Comparison of ENCODE assay signal across 22 cellular contexts in the genomic region with DNA sequence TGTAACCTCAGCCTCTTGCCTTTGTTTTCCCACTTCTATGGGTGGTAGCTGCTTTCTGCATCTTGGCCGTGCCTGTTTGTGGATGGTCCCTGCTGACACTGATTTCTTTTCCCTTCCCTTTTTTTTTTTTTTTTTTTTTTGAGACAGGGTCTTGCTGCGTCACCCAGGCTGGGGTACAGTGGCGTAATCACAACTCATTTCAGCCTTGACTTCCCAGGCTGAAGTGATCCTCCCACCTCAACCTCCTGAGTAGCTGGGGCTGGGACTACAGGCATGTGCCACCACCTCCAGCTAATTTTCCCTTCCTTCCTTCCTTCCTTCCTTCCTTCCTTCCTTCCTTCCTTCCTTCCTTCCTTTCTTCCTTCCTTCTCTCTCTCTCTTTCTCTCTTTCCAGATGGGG.
"Had no signal": no experiment of that assay in that cellular context is flagged by ENCODE, and none has a peak within 500 bp of the region (broad histone marks: within the 10 kb centered on the region; RNA-seq: fewer than 3 reads in every experiment).

No MANE protein-coding gene starts in this region.

- FAIRE-seq: endothelial cell of umbilical vein had no signal

- H3K27me3 Mint-ChIP-seq: stimulated activated memory B cell treated with anti-CD40 and anti-IgM and Interleukin-4, amounts not matched to agents 10 μg/mL and 1 μg/mL and 100 μg/mL, for 72 hours had no signal

- H3K4me1 Mint-ChIP-seq: endodermal cell; nephron progenitor cell; stimulated activated memory B cell treated with anti-CD40 and anti-IgM and Interleukin-4, amounts not matched to agents 10 μg/mL and 1 μg/mL and 100 μg/mL, for 72 hours had no signal

- ATAC-seq: foreskin keratinocyte; naive thymus-derived CD4-positive, alpha-beta T cell; psoas muscle; stimulated activated memory B cell treated with anti-CD40 and anti-IgM and Interleukin-4, amounts not matched to agents 10 μg/mL and 1 μg/mL and 100 μg/mL, for 72 hours had no signal

- H3K27me3 ChIP-seq: colonic mucosa, hepatocyte, neutrophil, right lobe of liver, spleen, stomach had no signal

- H3K36me3 ChIP-seq: colonic mucosa, neutrophil, right lobe of liver, spleen, stomach had no signal

- H3K4me3 ChIP-seq: colonic mucosa, hepatocyte, psoas muscle, right lobe of liver, spleen, stomach had no signal

- H3K4me3 Mint-ChIP-seq: endodermal cell; naive thymus-derived CD4-positive, alpha-beta T cell; nephron progenitor cell; stimulated activated memory B cell treated with anti-CD40 and anti-IgM and Interleukin-4, amounts not matched to agents 10 μg/mL and 1 μg/mL and 100 μg/mL, for 72 hours had no signal

- H3K9me3 ChIP-seq: colonic mucosa, neutrophil, psoas muscle, right lobe of liver, spleen, stomach had no signal

- H3K27ac ChIP-seq: colonic mucosa, foreskin keratinocyte, hepatocyte, neutrophil, psoas muscle, right lobe of liver, spleen, stomach had no signal

- H3K9me3 Mint-ChIP-seq: endodermal cell; naive thymus-derived CD4-positive, alpha-beta T cell; nephron progenitor cell; stimulated activated memory B cell treated with anti-CD40 and anti-IgM and Interleukin-4, amounts not matched to agents 10 μg/mL and 1 μg/mL and 100 μg/mL, for 72 hours had no signal

- H3K4me1 ChIP-seq: colonic mucosa, foreskin keratinocyte, psoas muscle, right lobe of liver, stomach had no signal

- H3K27ac Mint-ChIP-seq: endodermal cell; naive thymus-derived CD4-positive, alpha-beta T cell; nephron progenitor cell; stimulated activated memory B cell treated with anti-CD40 and anti-IgM and Interleukin-4, amounts not matched to agents 10 μg/mL and 1 μg/mL and 100 μg/mL, for 72 hours had no signal

- H3K36me3 Mint-ChIP-seq: naive thymus-derived CD4-positive, alpha-beta T cell; stimulated activated memory B cell treated with anti-CD40 and anti-IgM and Interleukin-4, amounts not matched to agents 10 μg/mL and 1 μg/mL and 100 μg/mL, for 72 hours had no signal

- DNase-seq: colonic mucosa; effector CD4-positive, alpha-beta T cell; endodermal cell; erythroblast; foreskin keratinocyte; kidney glomerular epithelial cell; naive thymus-derived CD4-positive, alpha-beta T cell; nephron progenitor cell; psoas muscle; retina; right lobe of liver; spleen; stimulated activated CD4-positive, alpha-beta T cell treated with anti-CD3 and anti-CD28 coated beads, Interleukin-15, amount 100 ng/mL, for 24 hours; stimulated activated CD4-positive, alpha-beta T cell treated with anti-CD3 and anti-CD28 coated beads, Interleukin-1b, Interleukin-23, amount 100 ng/mL, for 48 hours; stimulated activated CD4-positive, alpha-beta T cell treated with anti-CD3 and anti-CD28 coated beads, Interleukin-4, amount 100 ng/mL, for 24 hours; stomach; substantia nigra; trophoblast cell had no signal
